ENCODE assay signal across 4 cellular contexts in genomic region chr15:23354448-23354847, GRCh38. TPM values are rescaled to one million over a fixed set of nuclear protein-coding genes. Genes with fewer than 3 reads are reported as not detected.
"Had no signal": no experiment of that assay in that cellular context is flagged by ENCODE, and none has a peak within 500 bp of the region (broad histone marks: within the 10 kb centered on the region; RNA-seq: fewer than 3 reads in every experiment).

Gene GOLGA8S, plus strand, starts transcription at chr15:23354748. Its CDS starts 62 bp downstream, at chr15:23354810.

RNA-seq across cellular contexts. Expression of gene GOLGA8S, which starts in this region (rescaled TPM):
- total RNA-seq: HT-29, HT1080, K562 had no signal
- polyA plus RNA-seq: IgD-negative memory B cell had no signal
